2 cellular contexts compared by ENCODE assay signal in genomic region chr14:68377459-68377858, GRCh38.
TF ChIP-seq lines count a peak whose summit lies in the region.

No MANE protein-coding gene starts in this region.

TF ChIP-seq in K562, 482 proteins besides CTCF, POLR2A, EP300 and RAD21 (continued from another document and continues in another):
- TF ChIP-seq RBM39 (optimal IDR thresholded peaks at IDR 0.05; ENCODE audit: low read depth, low read length) (no peak), CCNT2 (IDR thresholded peaks at IDR 0.05; ENCODE audit: borderline replicate concordance, extremely low read depth, insufficient read length, low read depth, low read length) (no peak), THAP12 (CRISPR knock-in tag; IDR thresholded peaks at IDR 0.05) (no peak), HDGF (IDR thresholded peaks at IDR 0.05) (no peak), ZNF436 (CRISPR knock-in tag; IDR thresholded peaks at IDR 0.05) (no peak), ZNF75A (CRISPR knock-in tag; IDR thresholded peaks at IDR 0.05) (no peak), PPARD (CRISPR knock-in tag; IDR thresholded peaks at IDR 0.05) (no peak), ADNP (tag; IDR thresholded peaks at IDR 0.05) (no peak), TAF9B (IDR thresholded peaks at IDR 0.05; ENCODE audit: partially characterized antibody) (no peak), EGR1 (conservative IDR thresholded peaks at IDR 0.05) (no peak), BRD9 (IDR thresholded peaks at IDR 0.05; ENCODE audit: low read depth, partially characterized antibody) (no peak), NFYB (IDR thresholded peaks at IDR 0.05; ENCODE audit: extremely low read depth, insufficient read length) (no peak), DACH1 (IDR thresholded peaks at IDR 0.05; ENCODE audit: partially characterized antibody) (no peak), KDM5B (IDR thresholded peaks at IDR 0.05; ENCODE audit: insufficient replicate concordance, low read depth, low read length) (no peak), POLR2H (tag; IDR thresholded peaks at IDR 0.05; ENCODE audit: low read depth) (no peak), NR2C1 (IDR thresholded peaks at IDR 0.05) (no peak), NR2C1 (tag; IDR thresholded peaks at IDR 0.05) (0 out of 2 replicates have a peak, but pooled peaks have one; percentile 59), ASH1L (IDR thresholded peaks at IDR 0.05; ENCODE audit: borderline replicate concordance, low read depth, partially characterized antibody) (no peak), RHOXF2B (CRISPR knock-in tag; conservative IDR thresholded peaks at IDR 0.05) (no peak), DIDO1 (tag; IDR thresholded peaks at IDR 0.05; ENCODE audit: low read depth) (no peak), ZNF449 (CRISPR knock-in tag; IDR thresholded peaks at IDR 0.05) (no peak), RBM34 (IDR thresholded peaks at IDR 0.05; ENCODE audit: borderline replicate concordance, insufficient read depth, low read length) (no peak), ARNT (IDR thresholded peaks at IDR 0.05) (no peak), ZNF140 (CRISPR knock-in tag; IDR thresholded peaks at IDR 0.05) (no peak), TAF7 (tag; IDR thresholded peaks at IDR 0.05) (no peak), FOXP4 (CRISPR knock-in tag; IDR thresholded peaks at IDR 0.05; ENCODE audit: borderline replicate concordance) (no peak), NONO (IDR thresholded peaks at IDR 0.05; ENCODE audit: low read depth in 2 of 2, low read length in 1 of 2) (no peak)

TF ChIP-seq in HepG2, 621 proteins besides CTCF, POLR2A, EP300 and RAD21 (continued from another document and continues in another):
- TF ChIP-seq ZNF609 (CRISPR knock-in tag; IDR thresholded peaks at IDR 0.05; ENCODE audit: borderline replicate concordance) (no peak), ZBTB46 (CRISPR knock-in tag; IDR thresholded peaks at IDR 0.05; ENCODE audit: borderline replicate concordance) (no peak), FOXA3 (CRISPR knock-in tag; IDR thresholded peaks at IDR 0.05) (peak; percentile 10; the same call in 1 of the 2 replicates), DMAP1 (CRISPR knock-in tag; IDR thresholded peaks at IDR 0.05) (0 out of 2 replicates have a peak, but pooled peaks have one; percentile 31), CEBPG (CRISPR knock-in tag; IDR thresholded peaks at IDR 0.05) (peak; percentile 75), BCL6 (CRISPR knock-in tag; IDR thresholded peaks at IDR 0.05) (peak; percentile 36; the same call in 1 of the 2 replicates), CBFB (CRISPR knock-in tag; IDR thresholded peaks at IDR 0.05) (no peak), MEF2D (CRISPR knock-in tag; IDR thresholded peaks at IDR 0.05) (no peak), ZBTB7B (CRISPR knock-in tag; IDR thresholded peaks at IDR 0.05) (0 out of 2 replicates have a peak, but pooled peaks have one; percentile 27), HNF4A (CRISPR knock-in tag; IDR thresholded peaks at IDR 0.05) (0 out of 2 replicates have a peak, but pooled peaks have one; percentile 11), ZNF292 (CRISPR knock-in tag; IDR thresholded peaks at IDR 0.05; ENCODE audit: borderline replicate concordance, low read depth) (peak; percentile 49; the same call in 1 of the 2 replicates), ZFY (CRISPR knock-in tag; IDR thresholded peaks at IDR 0.05) (peak; percentile 19; the same call in 1 of the 2 replicates), MXI1 (IDR thresholded peaks at IDR 0.05; ENCODE audit: borderline replicate concordance, low read depth, low read length) (no peak), ZNF550 (CRISPR knock-in tag; IDR thresholded peaks at IDR 0.05; ENCODE audit: borderline replicate concordance) (no peak), HOXA3 (CRISPR knock-in tag; IDR thresholded peaks at IDR 0.05) (peak; percentile 71), ZNF468 (CRISPR knock-in tag; IDR thresholded peaks at IDR 0.05) (no peak), ARNT (IDR thresholded peaks at IDR 0.05) (no peak), CEBPB (IDR thresholded peaks at IDR 0.05; ENCODE audit: borderline replicate concordance, low read depth, low read length) (peak; percentile 44; the same call in 1 of the 2 replicates), STAG1 (CRISPR knock-in tag; IDR thresholded peaks at IDR 0.05) (peak; percentile 12; the same call in 1 of the 2 replicates), ZNF33A (CRISPR knock-in tag; IDR thresholded peaks at IDR 0.05; ENCODE audit: borderline replicate concordance) (no peak), AGO1 (IDR thresholded peaks at IDR 0.05; ENCODE audit: low read depth, low read length, poor library complexity, severe bottlenecking) (no peak), SOX5 (CRISPR knock-in tag; IDR thresholded peaks at IDR 0.05; ENCODE audit: borderline replicate concordance) (peak; percentile 37; the same call in 1 of the 2 replicates), ISX (CRISPR knock-in tag; conservative IDR thresholded peaks at IDR 0.05) (no peak), HOXA7 (CRISPR knock-in tag; IDR thresholded peaks at IDR 0.05) (no peak), XRCC5 (optimal IDR thresholded peaks at IDR 0.05; ENCODE audit: low read length) (peak; percentile 45), NCOA2 (CRISPR knock-in tag; IDR thresholded peaks at IDR 0.05) (peak; percentile 17; the same call in 1 of the 2 replicates), CREM (IDR thresholded peaks at IDR 0.05) (peak; percentile 32; the same call in 1 of the 2 replicates), CREM (CRISPR knock-in tag; IDR thresholded peaks at IDR 0.05) (no peak), NFKB2 (CRISPR knock-in tag; IDR thresholded peaks at IDR 0.05; ENCODE audit: borderline replicate concordance) (no peak), TP53 (CRISPR knock-in tag; conservative IDR thresholded peaks at IDR 0.05) (no peak), MATR3 (CRISPR knock-in tag; IDR thresholded peaks at IDR 0.05) (no peak), PPARG (CRISPR knock-in tag; conservative IDR thresholded peaks at IDR 0.05) (peak; percentile 51; the same call in 1 of the 2 replicates), ZKSCAN5 (CRISPR knock-in tag; IDR thresholded peaks at IDR 0.05) (peak; percentile 98), KAT8 (CRISPR knock-in tag; IDR thresholded peaks at IDR 0.05) (0 out of 2 replicates have a peak, but pooled peaks have one; percentile 39), MLX (CRISPR knock-in tag; IDR thresholded peaks at IDR 0.05) (no peak), ARID5B (CRISPR knock-in tag; IDR thresholded peaks at IDR 0.05) (peak; percentile 68), TCF7 (IDR thresholded peaks at IDR 0.05; ENCODE audit: low read depth) (no peak), ZNF232 (CRISPR knock-in tag; IDR thresholded peaks at IDR 0.05; ENCODE audit: borderline replicate concordance) (no peak), SAP130 (CRISPR knock-in tag; IDR thresholded peaks at IDR 0.05; ENCODE audit: low read depth) (peak; percentile 35; the same call in 1 of the 2 replicates), SOX6 (IDR thresholded peaks at IDR 0.05) (no peak), SOX6 (CRISPR knock-in tag; IDR thresholded peaks at IDR 0.05) (peak; percentile 57), RAD51 (IDR thresholded peaks at IDR 0.05; ENCODE audit: borderline replicate concordance) (no peak), ZNF597 (CRISPR knock-in tag; IDR thresholded peaks at IDR 0.05) (no peak), ZMYM4 (CRISPR knock-in tag; IDR thresholded peaks at IDR 0.05) (peak; percentile 59; the same call in 1 of the 2 replicates), SOX13 (IDR thresholded peaks at IDR 0.05) (no peak), SOX13 (CRISPR knock-in tag; conservative IDR thresholded peaks at IDR 0.05 in 1 of 2, IDR thresholded peaks at IDR 0.05 in 1 of 2) (peak in 1 of 2 experiments; percentile 59; a peak in 2 of 4 replicates), ZNF331 (CRISPR knock-in tag; IDR thresholded peaks at IDR 0.05) (peak; percentile 24; the same call in 1 of the 2 replicates), GATAD2A (CRISPR knock-in tag; IDR thresholded peaks at IDR 0.05) (0 out of 2 replicates have a peak, but pooled peaks have one; percentile 39), NR2F6 (IDR thresholded peaks at IDR 0.05) (no peak), NR2F6 (CRISPR knock-in tag; IDR thresholded peaks at IDR 0.05) (0 out of 2 replicates have a peak, but pooled peaks have one; percentile 16)
